Comparison of ENCODE assay signal across 9 cellular contexts in the genomic region with DNA sequence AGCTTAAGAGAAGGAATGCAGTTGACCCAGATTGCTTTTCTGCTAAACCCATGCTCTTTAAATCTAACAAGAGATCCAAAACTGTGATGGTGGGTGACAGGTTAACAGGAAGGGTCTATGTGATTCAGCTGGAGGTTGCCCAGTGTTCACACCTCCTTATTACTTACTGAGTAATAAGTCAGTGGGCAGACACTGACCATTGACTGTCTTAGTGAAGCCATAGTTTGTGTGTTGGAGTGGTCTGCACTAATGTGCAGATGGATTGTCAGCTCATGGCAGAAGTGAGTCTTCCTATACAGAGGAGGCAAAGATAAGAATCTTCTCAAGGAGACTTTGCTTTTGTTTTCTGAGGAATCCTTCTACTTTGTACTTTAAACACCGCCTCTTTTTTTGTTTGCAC. TPM values are rescaled to one million over a fixed set of nuclear protein-coding genes. Genes with fewer than 3 reads are reported as not detected.
A peak's percentile ranks its signal among the peaks of the same experiment; 100 is the strongest.
DNase-seq lines count a peak whose midpoint lies in the region; ATAC-seq, FAIRE-seq and TF ChIP-seq lines count a peak whose summit lies in the region.
"Had no signal": no experiment of that assay in that cellular context is flagged by ENCODE, and none has a peak within 500 bp of the region (broad histone marks: within the 10 kb centered on the region; RNA-seq: fewer than 3 reads in every experiment).

No MANE protein-coding gene starts in this region.

- TF ChIP-seq RAD21 in HepG2 (CRISPR knock-in tag; IDR thresholded peaks at IDR 0.05), result no peak

- peaks cover 2% of the 10 kb centered on the region for H3K36me3 Mint-ChIP-seq in activated naive CD4-positive, alpha-beta T cell treated with anti-CD3 and anti-CD28 coated beads, Interleukin-2, amount 10 ng/mL, durations not matched to agents 7 days and 5 days
- H3K36me3 Mint-ChIP-seq in activated naive CD8-positive, alpha-beta T cell treated with anti-CD3 and anti-CD28 coated beads, Interleukin-2, amount 50 U/mL, for 24 hours (ENCODE audit: low read depth), result no peaks in the 10 kb centered on the region

- FAIRE-seq in HepG2 (lab: Jason Lieb, UNC), result no peak
- FAIRE-seq: islet of Langerhans had no signal

- H3K27me3 ChIP-seq in HepG2 (ENCODE audit: control insufficient read depth in 1 of 2, insufficient read depth in 2 of 2, low read length in 2 of 2) (no peaks in the 10 kb centered on the region; a peak in 1 of 5 replicates), upper lobe of left lung (no peaks in the 10 kb centered on the region)

- TF ChIP-seq EP300 in HepG2 (IDR thresholded peaks at IDR 0.05; ENCODE audit: low read depth in 2 of 2, low read length in 2 of 2), result no peak
- TF ChIP-seq EP300 in HepG2 (CRISPR knock-in tag; IDR thresholded peaks at IDR 0.05; ENCODE audit: borderline replicate concordance), result no peak
- TF ChIP-seq EP300 in upper lobe of left lung (IDR thresholded peaks at IDR 0.05), result no peak

- H3K4me3 ChIP-seq in HepG2 (replicated peaks in 1 of 3; ENCODE audit: insufficient read depth in 1 of 3, low read depth in 2 of 3, low read length in 3 of 3) (peak overlapping the region; percentile 72 to 88 (median 80); a peak in 5 of 6 replicates), upper lobe of left lung (peak overlapping the region in 3 of 4 donors; percentile 80 to 91 (median 89))

- POLR2A ChIA-PET in HepG2 (lab: Yijun Ruan, JAX), result interaction anchor here (1.4 to 6.4 kb wide), 4 partner anchors 12 to 132 kb away, joined by 3 to 75 read pairs (median 4); partner anchors contain the start of gene UTP3

- no peak for TF ChIP-seq CTCF in HepG2 (CRISPR knock-in tag; IDR thresholded peaks at IDR 0.05)
- TF ChIP-seq CTCF in upper lobe of left lung (IDR thresholded peaks at IDR 0.05), result no peak

- peaks cover 47% of the 10 kb centered on the region for H3K4me1 Mint-ChIP-seq in activated naive CD4-positive, alpha-beta T cell treated with anti-CD3 and anti-CD28 coated beads, Interleukin-2, amount 10 ng/mL, durations not matched to agents 7 days and 5 days
- peaks cover 42% of the 10 kb centered on the region for H3K4me1 Mint-ChIP-seq in activated naive CD8-positive, alpha-beta T cell treated with anti-CD3 and anti-CD28 coated beads, Interleukin-2, amount 50 U/mL, for 24 hours

- peak overlapping the region; percentile 84 for H3K9ac ChIP-seq in HepG2 (ENCODE audit: insufficient read depth, low read depth, low read length)

- WGBS in HepG2 (ENCODE audit: low lambda C conversion rate), result 76% methylated on average over 1 of the region's 1 CpG
- 74 to 79% methylated on average over 1 of the region's 1 CpG for WGBS in upper lobe of left lung, 2 donors

- peak overlapping the region; percentile 82 for H3K4me3 Mint-ChIP-seq in activated naive CD4-positive, alpha-beta T cell treated with anti-CD3 and anti-CD28 coated beads, Interleukin-2, amount 10 ng/mL, durations not matched to agents 7 days and 5 days
- H3K4me3 Mint-ChIP-seq in activated naive CD8-positive, alpha-beta T cell treated with anti-CD3 and anti-CD28 coated beads, Interleukin-2, amount 50 U/mL, for 24 hours, result peak overlapping the region; percentile 88

- CTCF ChIA-PET in activated naive CD4-positive, alpha-beta T cell treated with anti-CD3 and anti-CD28 coated beads, Interleukin-2, amount 10 ng/mL, durations not matched to agents 7 days and 5 days (lab: Charles Lee), result interaction anchor here (0.7 to 4.2 kb wide), 7 partner anchors 15 to 89 kb away, joined by 4 to 14 read pairs (median 5); partner anchors contain the start of genes RUFY3 and UTP3
- CTCF ChIA-PET in HepG2 (lab: Yijun Ruan, JAX; ENCODE audit: low intra/inter-chr PET ratio, low total read pairs), result no interaction called here

- no peak for DNase-seq in activated naive CD4-positive, alpha-beta T cell treated with anti-CD3 and anti-CD28 coated beads, Interleukin-2, amount 10 ng/mL, durations not matched to agents 7 days and 5 days
- no peak for DNase-seq in activated naive CD4-positive, alpha-beta T cell (lab: John Stamatoyannopoulos, UW)
- DNase-seq in activated naive CD8-positive, alpha-beta T cell treated with anti-CD3 and anti-CD28 coated beads, Interleukin-2, amount 50 U/mL, for 24 hours, result no peak
- DNase-seq in HepG2 (ENCODE audit: low spot score) (no peak), upper lobe of left lung (no peak), anterior cingulate cortex (lab: John Stamatoyannopoulos, UW) (no peak)

- ATAC-seq in activated naive CD8-positive, alpha-beta T cell treated with anti-CD3 and anti-CD28 coated beads, Interleukin-2, amount 50 U/mL, for 24 hours, result no peak
- ATAC-seq in HepG2, result no peak
- no peak for ATAC-seq in upper lobe of left lung (ENCODE audit: low FRiP score in 2 of 2)
- no peak for ATAC-seq in HG02588 (IDR thresholded peaks at IDR 0.05; ENCODE audit: unreplicated experiment)
- no peak for ATAC-seq in HG03135 (IDR thresholded peaks at IDR 0.05; ENCODE audit: unreplicated experiment)

- H3K9me3 ChIP-seq in HepG2 (ENCODE audit: low read length) (no peaks in the 10 kb centered on the region), upper lobe of left lung (no peaks in the 10 kb centered on the region)

- no TSS peak for BruUV-seq in HepG2 (replicated peaks; lab: Mats Ljungman, UMichigan)

- no peaks in the 10 kb centered on the region for H3K27me3 Mint-ChIP-seq in activated naive CD4-positive, alpha-beta T cell treated with anti-CD3 and anti-CD28 coated beads, Interleukin-2, amount 10 ng/mL, durations not matched to agents 7 days and 5 days
- no peaks in the 10 kb centered on the region for H3K27me3 Mint-ChIP-seq in activated naive CD8-positive, alpha-beta T cell treated with anti-CD3 and anti-CD28 coated beads, Interleukin-2, amount 50 U/mL, for 24 hours

- no peak overlapping the region for H2AFZ ChIP-seq in HepG2 (ENCODE audit: low read length)

- peaks cover 57% of the 10 kb centered on the region for H3K4me1 ChIP-seq in HepG2 (ENCODE audit: insufficient read depth, low read length)
- peaks cover 17 to 36% (median 19%) of the 10 kb centered on the region in 4 donors for H3K4me1 ChIP-seq in upper lobe of left lung

- peak overlapping the region; percentile 77 for H3K27ac Mint-ChIP-seq in activated naive CD4-positive, alpha-beta T cell treated with anti-CD3 and anti-CD28 coated beads, Interleukin-2, amount 10 ng/mL, durations not matched to agents 7 days and 5 days
- H3K27ac Mint-ChIP-seq in activated naive CD8-positive, alpha-beta T cell treated with anti-CD3 and anti-CD28 coated beads, Interleukin-2, amount 50 U/mL, for 24 hours, result peak overlapping the region; percentile 86

- TF ChIP-seq POLR2A in HepG2 (IDR thresholded peaks at IDR 0.05; ENCODE audit: insufficient read depth in 1 of 2, low read depth in 2 of 2, low read length in 2 of 2) (no peak), upper lobe of left lung (IDR thresholded peaks at IDR 0.05) (no peak)

- no peaks in the 10 kb centered on the region for H3K9me3 Mint-ChIP-seq in activated naive CD4-positive, alpha-beta T cell treated with anti-CD3 and anti-CD28 coated beads, Interleukin-2, amount 10 ng/mL, durations not matched to agents 7 days and 5 days
- no peaks in the 10 kb centered on the region for H3K9me3 Mint-ChIP-seq in activated naive CD8-positive, alpha-beta T cell treated with anti-CD3 and anti-CD28 coated beads, Interleukin-2, amount 50 U/mL, for 24 hours

- H4K20me1 ChIP-seq in HepG2 (ENCODE audit: insufficient read depth, low read length), result no peaks in the 10 kb centered on the region

- H3K36me3 ChIP-seq in HepG2 (replicated peaks in 1 of 2; ENCODE audit: control insufficient read depth in 1 of 2, insufficient read depth in 2 of 2, low read length in 2 of 2) (no peaks in the 10 kb centered on the region), upper lobe of left lung (peaks cover 0 to 3% (median 0%) of the 10 kb centered on the region in 4 donors)

- H3K27ac ChIP-seq in HepG2 (ENCODE audit: extremely low read length, insufficient read depth, low read length) (peak overlapping the region; percentile 91), upper lobe of left lung (peak overlapping the region; percentile 92 to 97 (median 94))

- H3K79me2 ChIP-seq in HepG2 (ENCODE audit: insufficient read depth, low read length), result peaks cover 26% of the 10 kb centered on the region

- in situ Hi-C loops in HepG2 (cut with HindIII; ENCODE audit: extremely low pct_ligation_motif_present, low pct_unique_long_range_greater_than_20kb), result no loop called here

- intact Hi-C loops in HepG2 (cut with micrococcal nuclease; ENCODE audit: unreplicated experiment), result loop anchor here (5.0 to 10.0 kb wide), 2 partner anchors 131 to 288 kb away; partner anchors contain the start of genes DCK and GRSF1

- H3K4me2 ChIP-seq in HepG2 (ENCODE audit: low read depth, low read length), result peak overlapping the region; percentile 87

RNA-seq across cellular contexts. Expression of gene RUFY3, which starts 15.2 kb away (rescaled TPM):
- total RNA-seq in HepG2 (2016; rRNA removed; fragmentation: Illumina TruSeq; extraction: Trizol) (21.3 and 25.3 TPM in 2 replicates), upper lobe of left lung (100 to 1,000 TPM in 2 of 6 donors, 10 to 100 TPM in 4; 65.1 to 161 (median 80.8) TPM)
- 19.0 and 22.8 TPM in 2 replicates for total RNA-seq in HepG2 (2016; cell fraction: cytosol; rRNA removed; fragmentation: Illumina TruSeq; extraction: Trizol; ENCODE audit: low read depth)
- total RNA-seq in HepG2 (2016; cell fraction: insoluble cytoplasmic fraction; rRNA removed; fragmentation: Illumina TruSeq; extraction: Trizol), result 17.5 and 24.4 TPM in 2 replicates
- total RNA-seq in HepG2 (2016; cell fraction: membrane; rRNA removed; fragmentation: Illumina TruSeq; extraction: Trizol), result 10.5 and 13.3 TPM in 2 replicates
- total RNA-seq in HepG2 (2016; cell fraction: nucleus; rRNA removed; fragmentation: Illumina TruSeq; extraction: Trizol), result 37.3 and 46.8 TPM in 2 replicates
- polyA plus RNA-seq in HepG2 (2011; rRNA removed), result 17.9 and 19.9 TPM in 2 replicates
- 4.1 and 7.8 TPM in 2 replicates for polyA plus RNA-seq in HepG2 (2011; cell fraction: cytosol; rRNA removed)
- polyA plus RNA-seq in HepG2 (2011; cell fraction: nucleus; rRNA removed), result 21.0 and 24.2 TPM in 2 replicates
- polyA plus RNA-seq in HepG2 (2012), result 13.1 and 13.2 TPM in 2 replicates
- 1.9 and 2.2 TPM in 2 replicates for polyA plus RNA-seq in HepG2 (2016; cell fraction: cytosol; fragmentation: Illumina TruSeq; extraction: Trizol; ENCODE audit: low read depth)
- 13.1 and 13.9 TPM in 2 replicates for polyA plus RNA-seq in HepG2 (2016; cell fraction: insoluble cytoplasmic fraction; fragmentation: Illumina TruSeq; extraction: Trizol; ENCODE audit: low read depth)
- 5.0 and 6.4 TPM in 2 replicates for polyA plus RNA-seq in HepG2 (2016; cell fraction: membrane; fragmentation: Illumina TruSeq; extraction: Trizol; ENCODE audit: low read depth)
- 48.1 and 50.4 TPM in 2 replicates for polyA plus RNA-seq in HepG2 (2016; cell fraction: nucleus; fragmentation: Illumina TruSeq; extraction: Trizol; ENCODE audit: insufficient read depth, low read depth)
- 4.8 and 10.2 TPM in 2 replicates for polyA minus RNA-seq in HepG2 (2011; rRNA and poly(A)+ RNA removed; ENCODE audit: low replicate concordance)
- 9.5 and 10.0 TPM in 2 replicates for polyA minus RNA-seq in HepG2 (2011; cell fraction: cytosol; rRNA and poly(A)+ RNA removed)
- polyA minus RNA-seq in HepG2 (2011; cell fraction: nucleus; rRNA and poly(A)+ RNA removed), result 53.9 and 54.2 TPM in 2 replicates

RNA-seq across cellular contexts. Expression of gene UTP3, which starts 18.2 kb away (rescaled TPM):
- total RNA-seq in HepG2 (2016; rRNA removed; fragmentation: Illumina TruSeq; extraction: Trizol) (19.5 and 27.5 TPM in 2 replicates), upper lobe of left lung (10 to 100 TPM; 18.9 to 33.4 (median 27.9) TPM)
- total RNA-seq in HepG2 (2016; cell fraction: cytosol; rRNA removed; fragmentation: Illumina TruSeq; extraction: Trizol; ENCODE audit: low read depth), result 2.4 and 3.1 TPM in 2 replicates
- 21.0 and 26.4 TPM in 2 replicates for total RNA-seq in HepG2 (2016; cell fraction: insoluble cytoplasmic fraction; rRNA removed; fragmentation: Illumina TruSeq; extraction: Trizol)
- 5.4 and 6.2 TPM in 2 replicates for total RNA-seq in HepG2 (2016; cell fraction: membrane; rRNA removed; fragmentation: Illumina TruSeq; extraction: Trizol)
- total RNA-seq in HepG2 (2016; cell fraction: nucleus; rRNA removed; fragmentation: Illumina TruSeq; extraction: Trizol), result 14.5 and 15.6 TPM in 2 replicates
- 6.4 and 6.9 TPM in 2 replicates for polyA plus RNA-seq in HepG2 (2011; rRNA removed)
- polyA plus RNA-seq in HepG2 (2011; cell fraction: cytosol; rRNA removed), result 6.7 and 8.2 TPM in 2 replicates
- polyA plus RNA-seq in HepG2 (2011; cell fraction: nucleus; rRNA removed), result 4.0 and 5.3 TPM in 2 replicates
- 15.6 and 19.2 TPM in 2 replicates for polyA plus RNA-seq in HepG2 (2012)
- polyA plus RNA-seq in HepG2 (2016; cell fraction: cytosol; fragmentation: Illumina TruSeq; extraction: Trizol; ENCODE audit: low read depth), result 2.3 and 2.4 TPM in 2 replicates
- polyA plus RNA-seq in HepG2 (2016; cell fraction: insoluble cytoplasmic fraction; fragmentation: Illumina TruSeq; extraction: Trizol; ENCODE audit: low read depth), result 38.1 and 40.4 TPM in 2 replicates
- polyA plus RNA-seq in HepG2 (2016; cell fraction: membrane; fragmentation: Illumina TruSeq; extraction: Trizol; ENCODE audit: low read depth), result 4.2 and 4.7 TPM in 2 replicates
- 17.1 and 19.6 TPM in 2 replicates for polyA plus RNA-seq in HepG2 (2016; cell fraction: nucleus; fragmentation: Illumina TruSeq; extraction: Trizol; ENCODE audit: insufficient read depth, low read depth)
- 1.8 and 3.3 TPM in 2 replicates for polyA minus RNA-seq in HepG2 (2011; rRNA and poly(A)+ RNA removed; ENCODE audit: low replicate concordance)
- polyA minus RNA-seq in HepG2 (2011; cell fraction: cytosol; rRNA and poly(A)+ RNA removed), result 3.5 and 3.7 TPM in 2 replicates
- 7.6 and 9.1 TPM in 2 replicates for polyA minus RNA-seq in HepG2 (2011; cell fraction: nucleus; rRNA and poly(A)+ RNA removed)

RNA-seq across cellular contexts. Expression of gene JCHAIN, which starts 40.2 kb away (rescaled TPM):
- total RNA-seq in HepG2 (2016; rRNA removed; fragmentation: Illumina TruSeq; extraction: Trizol) (not detected in 2 replicates), upper lobe of left lung (100 to 1,000 TPM in 4 of 6 donors, 10 to 100 TPM in 2; 12.6 to 508 (median 254) TPM)
- not detected in 2 replicates for total RNA-seq in HepG2 (2016; cell fraction: cytosol; rRNA removed; fragmentation: Illumina TruSeq; extraction: Trizol; ENCODE audit: low read depth)
- total RNA-seq in HepG2 (2016; cell fraction: insoluble cytoplasmic fraction; rRNA removed; fragmentation: Illumina TruSeq; extraction: Trizol), result not detected in 2 replicates
- total RNA-seq in HepG2 (2016; cell fraction: membrane; rRNA removed; fragmentation: Illumina TruSeq; extraction: Trizol), result not detected in 2 replicates
- total RNA-seq in HepG2 (2016; cell fraction: nucleus; rRNA removed; fragmentation: Illumina TruSeq; extraction: Trizol), result not detected in 2 replicates
- polyA plus RNA-seq in HepG2 (2011; rRNA removed), result not detected in 2 replicates
- 0.13 TPM in 1 of 2 replicates, not detected in the other for polyA plus RNA-seq in HepG2 (2011; cell fraction: cytosol; rRNA removed)
- not detected in 2 replicates for polyA plus RNA-seq in HepG2 (2011; cell fraction: nucleus; rRNA removed)
- polyA plus RNA-seq in HepG2 (2012), result not detected in 2 replicates
- not detected in 2 replicates for polyA plus RNA-seq in HepG2 (2016; cell fraction: cytosol; fragmentation: Illumina TruSeq; extraction: Trizol; ENCODE audit: low read depth)
- not detected in 2 replicates for polyA plus RNA-seq in HepG2 (2016; cell fraction: insoluble cytoplasmic fraction; fragmentation: Illumina TruSeq; extraction: Trizol; ENCODE audit: low read depth)
- not detected in 2 replicates for polyA plus RNA-seq in HepG2 (2016; cell fraction: membrane; fragmentation: Illumina TruSeq; extraction: Trizol; ENCODE audit: low read depth)
- polyA plus RNA-seq in HepG2 (2016; cell fraction: nucleus; fragmentation: Illumina TruSeq; extraction: Trizol; ENCODE audit: insufficient read depth, low read depth), result not detected in 2 replicates
- polyA minus RNA-seq in HepG2 (2011; rRNA and poly(A)+ RNA removed; ENCODE audit: low replicate concordance), result 0.44 TPM in 1 of 2 replicates, not detected in the other
- polyA minus RNA-seq in HepG2 (2011; cell fraction: cytosol; rRNA and poly(A)+ RNA removed), result not detected in 2 replicates
- polyA minus RNA-seq in HepG2 (2011; cell fraction: nucleus; rRNA and poly(A)+ RNA removed), result not detected in 2 replicates

Comparison
In these comparisons a context has a peak if more than half of its experiments do, and no peak if none do; other contexts are left out.
1. RNA of gene JCHAIN, which starts 40.2 kb away (total RNA-seq): 12.6 to 508 TPM in upper lobe of left lung; not detected in HepG2; every median in the first group is over 10 times any median in the second.